8 cellular contexts compared by ENCODE assay signal in genomic region chr14:45083622-45083978, GRCh38. TPM values are rescaled to one million over a fixed set of nuclear protein-coding genes. Genes with fewer than 3 reads are reported as not detected.
DNase-seq lines count a peak whose midpoint lies in the region; ATAC-seq and TF ChIP-seq lines count a peak whose summit lies in the region.

No MANE protein-coding gene starts in this region.

- H3K4me3 Mint-ChIP-seq in CD8-positive, alpha-beta T cell, result peak overlapping the region; percentile 94
- peak overlapping the region; percentile 96 to 100 (median 100) for H3K4me3 Mint-ChIP-seq in nephron

- ATAC-seq in CD8-positive, alpha-beta T cell, result no peak
- ATAC-seq in HG03520 (IDR thresholded peaks at IDR 0.05; ENCODE audit: unreplicated experiment), result peak; percentile 2
- no peak for ATAC-seq in GM21717 (IDR thresholded peaks at IDR 0.05; ENCODE audit: unreplicated experiment)

- no peak for DNase-seq in CD8-positive, alpha-beta T cell
- DNase-seq in cerebellum (ENCODE audit: low spot score), result peak; percentile 4
- DNase-seq in NCI-H187 treated with DMSO at 0.1 percent for 48 hours (lab: John Stamatoyannopoulos, UW), result no peak
- DNase-seq in medulla oblongata (ENCODE audit: extremely low spot score), result no peak
- DNase-seq in activated CD4-positive, alpha-beta T cell treated with anti-CD3 and anti-CD28 coated beads for 1 hour, result no peak

- no peaks in the 10 kb centered on the region for H3K9me3 ChIP-seq in CD8-positive, alpha-beta T cell (ENCODE audit: low read length)

- H3K9me3 Mint-ChIP-seq in CD8-positive, alpha-beta T cell, result no peaks in the 10 kb centered on the region
- no peaks in the 10 kb centered on the region for H3K9me3 Mint-ChIP-seq in nephron

- peaks cover 49% of the 10 kb centered on the region for H3K4me1 Mint-ChIP-seq in CD8-positive, alpha-beta T cell (ENCODE audit: low read depth)
- peaks cover 41% of the 10 kb centered on the region for H3K4me1 Mint-ChIP-seq in nephron

- no peaks in the 10 kb centered on the region for H3K36me3 ChIP-seq in CD8-positive, alpha-beta T cell (ENCODE audit: insufficient read depth, low read length)

- peak overlapping the region; percentile 84 for H3K27ac ChIP-seq in CD8-positive, alpha-beta T cell (ENCODE audit: low read depth, low read length)

- peaks cover 8% of the 10 kb centered on the region for H3K36me3 Mint-ChIP-seq in CD8-positive, alpha-beta T cell
- peaks cover 14% of the 10 kb centered on the region for H3K36me3 Mint-ChIP-seq in nephron (ENCODE audit: low read depth)

- no peak for TF ChIP-seq CTCF in CD8-positive, alpha-beta T cell (IDR thresholded peaks at IDR 0.05)
- no peak for TF ChIP-seq CTCF in nephron (IDR thresholded peaks at IDR 0.05; ENCODE audit: unreplicated experiment in 3 of 3)

- H3K27me3 ChIP-seq in CD8-positive, alpha-beta T cell (ENCODE audit: insufficient read depth, low read length), result no peaks in the 10 kb centered on the region

- no peaks in the 10 kb centered on the region for H3K27me3 Mint-ChIP-seq in CD8-positive, alpha-beta T cell (ENCODE audit: low read depth)
- H3K27me3 Mint-ChIP-seq in nephron (ENCODE audit: low read depth), result no peaks in the 10 kb centered on the region

- intact Hi-C loops in CD8-positive, alpha-beta T cell (cut with DNase I, micrococcal nuclease), result loop anchor here in 1 of 2 experiments (1.0 to 5.0 kb wide), 2 partner anchors 51 to 169 kb away; partner anchors contain the start of genes FKBP3 and MIS18BP1

- peaks cover 42% of the 10 kb centered on the region for H3K4me1 ChIP-seq in CD8-positive, alpha-beta T cell (ENCODE audit: insufficient read depth, low read length)

- CTCF ChIA-PET in CD8-positive, alpha-beta T cell (lab: Charles Lee), result no interaction called here

- peak overlapping the region; percentile 93 for H3K4me3 ChIP-seq in CD8-positive, alpha-beta T cell (ENCODE audit: low read depth, low read length)

- H3K27ac Mint-ChIP-seq in CD8-positive, alpha-beta T cell, result peak overlapping the region; percentile 64
- H3K27ac Mint-ChIP-seq in nephron, result peak overlapping the region; percentile 81 to 98 (median 93)

- POLR2A ChIA-PET in CD8-positive, alpha-beta T cell (lab: Charles Lee), result interaction anchor here (1.0 to 3.2 kb wide), 5 partner anchors 40 to 126 kb away, joined by 3 to 16 read pairs (median 4); partner anchors contain the start of genes FANCM, KLHL28 and TOGARAM1

RNA-seq across cellular contexts. Expression of gene PRPF39, which starts 0.3 kb away (rescaled TPM):
- total RNA-seq in CD8-positive, alpha-beta T cell, result 10 to 100 TPM; 64.5 to 64.7 TPM
- total RNA-seq in cerebellum, result 67.6 TPM

RNA-seq across cellular contexts. Expression of gene FKBP3, which starts 50.7 kb away (rescaled TPM):
- total RNA-seq in CD8-positive, alpha-beta T cell, result 10 to 100 TPM; 32.1 to 32.3 TPM
- 56.7 TPM for total RNA-seq in cerebellum

RNA-seq across cellular contexts. Expression of gene FANCM, which starts 52.1 kb away (rescaled TPM):
- total RNA-seq in CD8-positive, alpha-beta T cell, result 1 to 10 TPM; 5.9 to 6.7 TPM
- 19.8 TPM for total RNA-seq in cerebellum
